In genomic region chr1:53196485-53197271, GRCh38 we compare ENCODE assay signal across 1 cellular context.
TF ChIP-seq lines count a peak whose summit lies in the region.

Gene CPT2, plus strand, starts transcription at chr1:53196824. Its CDS starts 120 bp downstream, at chr1:53196944.

TF ChIP-seq in K562, 482 proteins besides CTCF, POLR2A, EP300 and RAD21 (continued from another document and continues in another):
- TF ChIP-seq CLOCK (CRISPR knock-in tag; IDR thresholded peaks at IDR 0.05; ENCODE audit: borderline replicate concordance) (no peak), FOS (IDR thresholded peaks at IDR 0.05; ENCODE audit: extremely low read depth, insufficient read length) (no peak), TAF1 (IDR thresholded peaks at IDR 0.05; ENCODE audit: control insufficient read depth, extremely low read depth, insufficient read depth, low read length, severe bottlenecking) (peak; percentile 92), TAF7 (tag; IDR thresholded peaks at IDR 0.05) (no peak), CEBPB (tag; IDR thresholded peaks at IDR 0.05) (no peak), ID3 (CRISPR knock-in tag; IDR thresholded peaks at IDR 0.05) (no peak), ID3 (tag; IDR thresholded peaks at IDR 0.05) (no peak), ZNF212 (CRISPR knock-in tag; IDR thresholded peaks at IDR 0.05) (no peak), DACH1 (IDR thresholded peaks at IDR 0.05; ENCODE audit: partially characterized antibody) (no peak), NR2C2 (CRISPR knock-in tag; IDR thresholded peaks at IDR 0.05) (0 out of 2 replicates have a peak, but pooled peaks have one; percentile 32), NR2C2 (tag; IDR thresholded peaks at IDR 0.05) (peak; percentile 35; the same call in 1 of the 2 replicates), MAFG (tag; conservative IDR thresholded peaks at IDR 0.05) (no peak), TFAP4 (CRISPR knock-in tag; IDR thresholded peaks at IDR 0.05; ENCODE audit: borderline replicate concordance) (peak; percentile 40; the same call in 1 of the 2 replicates), SIN3A (IDR thresholded peaks at IDR 0.05; ENCODE audit: borderline replicate concordance in 2 of 2, control insufficient read depth in 1 of 2, low read depth in 2 of 2, low read length in 2 of 2) (0 out of 4 replicates have a peak, but pooled peaks of 1 of the 2 experiments have one; percentile 25), FOXA3 (CRISPR knock-in tag; conservative IDR thresholded peaks at IDR 0.05 in 1 of 2, IDR thresholded peaks at IDR 0.05 in 1 of 2) (peak in 1 of 2 experiments; percentile 40; a peak in 1 of 4 replicates), POLR2G (IDR thresholded peaks at IDR 0.05; ENCODE audit: low read depth, low read length) (peak; percentile 98), ZKSCAN8 (CRISPR knock-in tag; IDR thresholded peaks at IDR 0.05) (no peak), DIDO1 (tag; IDR thresholded peaks at IDR 0.05; ENCODE audit: low read depth) (peak; percentile 57; the same call in 1 of the 2 replicates), AFF4 (CRISPR knock-in tag; IDR thresholded peaks at IDR 0.05) (peak; percentile 80; the same call in 1 of the 2 replicates), E2F6 (IDR thresholded peaks at IDR 0.05; ENCODE audit: borderline replicate concordance in 1 of 2, extremely low read depth in 1 of 2, insufficient read depth in 1 of 2, insufficient read length in 1 of 2, low read depth in 1 of 2, low read length in 1 of 2, poor library complexity in 1 of 2, severe bottlenecking in 1 of 2) (peak; percentile 71 to 93), E2F3 (CRISPR knock-in tag; IDR thresholded peaks at IDR 0.05) (peak; percentile 86), KDM4B (IDR thresholded peaks at IDR 0.05; ENCODE audit: borderline replicate concordance in 2 of 2, low read depth in 1 of 2) (peak in 1 of 2 experiments; percentile 61; a peak in 2 of 4 replicates), ZNF436 (CRISPR knock-in tag; IDR thresholded peaks at IDR 0.05) (no peak), ARHGAP35 (IDR thresholded peaks at IDR 0.05; ENCODE audit: partially characterized antibody) (no peak), HMBOX1 (IDR thresholded peaks at IDR 0.05) (no peak; the same call in 1 of the 2 replicates), RHOXF2B (CRISPR knock-in tag; conservative IDR thresholded peaks at IDR 0.05) (0 out of 2 replicates have a peak, but pooled peaks have one; percentile 66), ZNF3 (CRISPR knock-in tag; IDR thresholded peaks at IDR 0.05) (no peak), RBM14 (IDR thresholded peaks at IDR 0.05; ENCODE audit: borderline replicate concordance, insufficient read depth, low read depth, low read length) (0 out of 2 replicates have a peak, but pooled peaks have one; percentile 77), SPI1 (IDR thresholded peaks at IDR 0.05; ENCODE audit: borderline replicate concordance, low read depth, low read length) (peak; percentile 70; the same call in 1 of the 2 replicates), RBM39 (optimal IDR thresholded peaks at IDR 0.05; ENCODE audit: low read depth, low read length) (no peak), MAFK (IDR thresholded peaks at IDR 0.05; ENCODE audit: low read length) (no peak), YY1 (IDR thresholded peaks at IDR 0.05; ENCODE audit: borderline replicate concordance in 1 of 3, control insufficient read depth in 1 of 3, extremely low read depth in 1 of 3, insufficient read depth in 3 of 3, insufficient read length in 1 of 3, insufficient replicate concordance in 2 of 3, low read depth in 1 of 3, low read length in 2 of 3) (peak in 2 of 3 experiments; percentile 66 to 82), BDP1 (IDR thresholded peaks at IDR 0.05; ENCODE audit: insufficient read depth, insufficient read length) (no peak), ZNF518B (CRISPR knock-in tag; IDR thresholded peaks at IDR 0.05) (no peak), E2F5 (CRISPR knock-in tag; IDR thresholded peaks at IDR 0.05) (no peak), ZNF165 (CRISPR knock-in tag; IDR thresholded peaks at IDR 0.05; ENCODE audit: borderline replicate concordance) (no peak), BRF1 (IDR thresholded peaks at IDR 0.05; ENCODE audit: borderline replicate concordance, extremely low read depth, insufficient read length) (no peak), NFRKB (IDR thresholded peaks at IDR 0.05; ENCODE audit: low read depth) (no peak; the same call in 1 of the 2 replicates), XRCC3 (IDR thresholded peaks at IDR 0.05) (no peak), TFAM (CRISPR knock-in tag; conservative IDR thresholded peaks at IDR 0.05) (no peak), PHF21A (IDR thresholded peaks at IDR 0.05; ENCODE audit: borderline replicate concordance, low read depth) (no peak), ATF3 (IDR thresholded peaks at IDR 0.05) (no peak), ATF3 (CRISPR knock-in tag; conservative IDR thresholded peaks at IDR 0.05) (no peak), PHTF2 (CRISPR knock-in tag; IDR thresholded peaks at IDR 0.05) (0 out of 2 replicates have a peak, but pooled peaks have one; percentile 34), TGIF2 (CRISPR knock-in tag; IDR thresholded peaks at IDR 0.05) (0 out of 2 replicates have a peak, but pooled peaks have one; percentile 55), ZSCAN32 (CRISPR knock-in tag; IDR thresholded peaks at IDR 0.05) (no peak), NR1H2 (CRISPR knock-in tag; IDR thresholded peaks at IDR 0.05) (no peak), KHSRP (IDR thresholded peaks at IDR 0.05) (no peak), MAX (CRISPR knock-in tag; IDR thresholded peaks at IDR 0.05) (peak; percentile 39; the same call in 1 of the 2 replicates), ZNF134 (CRISPR knock-in tag; conservative IDR thresholded peaks at IDR 0.05) (no peak), KLF13 (tag; IDR thresholded peaks at IDR 0.05; ENCODE audit: borderline replicate concordance, low read depth) (peak; percentile 40; the same call in 1 of the 2 replicates), RBM15 (IDR thresholded peaks at IDR 0.05; ENCODE audit: insufficient read depth, low read length) (no peak), HIVEP1 (CRISPR knock-in tag; IDR thresholded peaks at IDR 0.05) (no peak)
